ENCODE assay signal across 17 cellular contexts in the genomic region with DNA sequence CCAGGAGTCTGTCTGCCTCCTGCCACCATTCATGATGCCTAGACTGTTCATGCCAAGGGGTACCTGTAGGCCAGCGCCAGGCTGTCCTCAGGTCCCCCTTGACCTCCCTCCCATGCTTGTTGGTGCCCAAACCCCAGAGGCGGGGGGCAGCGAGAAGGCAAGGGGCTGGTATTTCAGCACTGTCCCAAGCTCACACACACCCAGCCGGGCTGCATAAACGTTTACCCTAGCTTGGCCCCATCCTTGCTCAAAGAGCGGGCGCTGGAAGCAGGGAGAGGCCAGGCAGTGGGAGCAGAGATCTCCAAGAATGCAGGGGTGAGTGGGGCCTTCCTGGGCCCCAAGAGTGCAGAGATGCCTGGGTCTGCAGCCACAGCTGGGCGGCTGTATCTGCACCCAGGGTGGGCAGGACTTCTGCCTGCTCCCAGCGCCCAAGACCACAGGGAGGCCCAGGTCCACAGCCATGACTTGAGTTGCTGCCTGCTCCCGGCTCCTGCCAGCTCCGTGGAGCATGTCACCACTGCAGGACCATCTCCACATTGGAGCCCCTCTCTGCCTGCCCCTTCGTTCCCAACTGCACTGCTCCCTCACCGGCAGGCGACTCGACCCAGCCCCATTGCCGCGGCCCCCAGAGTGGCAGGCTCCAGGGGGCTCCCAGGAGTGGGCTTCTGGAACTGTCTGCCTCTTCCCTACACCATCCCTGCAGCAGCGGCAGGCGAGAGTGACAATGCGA.
"Had no signal": no experiment of that assay in that cellular context is flagged by ENCODE, and none has a peak within 500 bp of the region (broad histone marks: within the 10 kb centered on the region; RNA-seq: fewer than 3 reads in every experiment).

No MANE protein-coding gene starts in this region.

- H3K4me3 Mint-ChIP-seq: immature natural killer cell; naive thymus-derived CD8-positive, alpha-beta T cell had no signal

- H3K27me3 Mint-ChIP-seq: progenitor cell of endocrine pancreas had no signal

- H3K27ac ChIP-seq: lower lobe of right lung, neutrophil, parathyroid adenoma, testis, tibial artery had no signal

- H3K36me3 Mint-ChIP-seq: immature natural killer cell; naive thymus-derived CD8-positive, alpha-beta T cell had no signal

- H3K79me2 ChIP-seq: parathyroid adenoma had no signal

- H3K9me3 ChIP-seq: lower lobe of right lung, neutrophil, testis had no signal

- H3K4me1 ChIP-seq: lower lobe of right lung, parathyroid adenoma, testis, tibial artery had no signal

- H3K36me3 ChIP-seq: lower lobe of right lung, neutrophil, tibial artery had no signal

- DNase-seq: cortex of kidney; hypothalamus; immature natural killer cell; islet precursor cell; left ventricle myocardium superior; lower lobe of right lung; naive thymus-derived CD8-positive, alpha-beta T cell; stimulated activated CD4-positive, alpha-beta T cell treated with anti-CD3 and anti-CD28 coated beads, Interleukin-4, amount 100 ng/mL, for 4 hours; stimulated activated naive CD4-positive, alpha-beta T cell; substantia nigra; testis; tibial artery had no signal

- H3K27ac Mint-ChIP-seq: immature natural killer cell; naive thymus-derived CD8-positive, alpha-beta T cell; progenitor cell of endocrine pancreas had no signal

- FAIRE-seq: frontal cortex had no signal

- H3K4me3 ChIP-seq: lower lobe of right lung, testis, tibial artery had no signal

- H3K9ac ChIP-seq: parathyroid adenoma had no signal

- H2AFZ ChIP-seq: parathyroid adenoma had no signal

- H3K27me3 ChIP-seq: neutrophil, testis, tibial artery had no signal

- H3K4me1 Mint-ChIP-seq: immature natural killer cell; naive thymus-derived CD8-positive, alpha-beta T cell had no signal

- ATAC-seq: left ventricle myocardium superior; naive thymus-derived CD8-positive, alpha-beta T cell; sciatic nerve had no signal
